In the genomic region with DNA sequence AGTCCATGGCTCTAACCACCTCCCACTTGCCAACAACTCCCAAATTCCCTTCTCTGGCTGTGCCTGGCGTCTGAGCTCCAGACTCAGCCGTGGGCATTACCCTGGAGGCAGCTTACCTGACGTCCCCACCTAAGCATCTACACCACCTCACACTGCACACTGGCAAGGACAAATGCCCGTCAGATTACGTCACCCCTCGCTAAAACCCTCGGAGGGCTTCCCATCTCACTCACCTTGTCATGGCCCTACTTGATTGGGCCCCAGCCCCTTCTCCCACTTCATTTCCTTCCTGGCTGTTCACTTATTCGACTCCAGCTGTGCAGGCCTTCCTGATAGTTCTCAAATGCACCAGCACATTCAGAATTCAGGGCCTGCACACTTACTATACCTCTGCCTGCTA, we compare ENCODE assay signal across 1 cellular context.
TF ChIP-seq lines count a peak whose summit lies in the region.

No MANE protein-coding gene starts in this region.

TF ChIP-seq in HepG2, 621 proteins besides CTCF, POLR2A, EP300 and RAD21:
- no peak for TF ChIP-seq TCF7L2 (IDR thresholded peaks at IDR 0.05; ENCODE audit: low read depth, low read length)
- TF ChIP-seq NR2F1 (CRISPR knock-in tag; IDR thresholded peaks at IDR 0.05): no peak
- TF ChIP-seq CREB1 (IDR thresholded peaks at IDR 0.05): peak; percentile 74
- no peak for TF ChIP-seq CREB1 (CRISPR knock-in tag; IDR thresholded peaks at IDR 0.05)
- TF ChIP-seq ATF7 (IDR thresholded peaks at IDR 0.05): peak; percentile 82
- no peak for TF ChIP-seq ATF7 (CRISPR knock-in tag; IDR thresholded peaks at IDR 0.05)
TF ChIP-seq in HepG2: peak in this region for 2.
